ENCODE assay signal across 22 cellular contexts in the genomic region with DNA sequence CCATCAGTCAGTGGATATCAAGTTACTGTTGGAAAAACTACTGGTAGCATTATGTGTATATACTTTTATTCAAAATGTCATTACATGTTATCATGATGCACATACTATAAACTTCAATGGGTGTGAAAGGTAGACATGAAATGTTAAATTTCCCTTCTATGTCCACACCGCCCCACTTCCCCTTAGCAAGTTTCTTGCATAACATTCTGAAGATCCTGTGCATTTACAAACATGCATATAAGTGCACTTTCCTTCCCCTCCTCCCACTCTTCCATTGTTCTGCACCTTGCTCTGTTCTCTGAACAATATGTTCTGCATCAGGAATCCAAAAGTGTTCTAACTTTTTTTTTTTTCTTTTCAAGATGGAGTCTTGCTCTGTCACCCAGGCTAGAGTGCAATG. TPM values are rescaled to one million over a fixed set of nuclear protein-coding genes. Genes with fewer than 3 reads are reported as not detected.
DNase-seq lines count a peak whose midpoint lies in the region; ATAC-seq and TF ChIP-seq lines count a peak whose summit lies in the region.
"Had no signal": no experiment of that assay in that cellular context is flagged by ENCODE, and none has a peak within 500 bp of the region (broad histone marks: within the 10 kb centered on the region; RNA-seq: fewer than 3 reads in every experiment).

No MANE protein-coding gene starts in this region.

- no peaks in the 10 kb centered on the region for H3K27me3 ChIP-seq in lower lobe of right lung (ENCODE audit: low read depth)
- no peaks in the 10 kb centered on the region for H3K27me3 ChIP-seq in testis
- H3K27me3 ChIP-seq: breast epithelium, pancreas, uterus had no signal

- intact Hi-C loops in lower lobe of right lung (cut with DNase I): no loop called here
- intact Hi-C loops in testis (cut with DNase I; ENCODE audit: low total_unique reads): no loop called here

- H3K4me1 ChIP-seq in lower lobe of right lung (peaks cover 10% of the 10 kb centered on the region), testis (peaks cover 19% of the 10 kb centered on the region)
- H3K4me1 ChIP-seq: breast epithelium, pancreas, uterus had no signal

- H3K9me3 ChIP-seq in lower lobe of right lung (no peaks in the 10 kb centered on the region), testis (no peaks in the 10 kb centered on the region)
- H3K9me3 ChIP-seq: breast epithelium, heart right ventricle, pancreas, uterus had no signal

- TF ChIP-seq POLR2A in testis (IDR thresholded peaks at IDR 0.05): no peak

- no peaks in the 10 kb centered on the region for H3K36me3 ChIP-seq in lower lobe of right lung
- H3K36me3 ChIP-seq in testis (ENCODE audit: low read depth, missing control alignments): no peaks in the 10 kb centered on the region
- H3K36me3 ChIP-seq: breast epithelium, heart right ventricle, pancreas, uterus had no signal

- ATAC-seq in lower lobe of right lung: peak; percentile 14 to 50
- ATAC-seq in stimulated activated naive CD8-positive, alpha-beta T cell treated with anti-CD3 and anti-CD28 coated beads, Interleukin-15, Interleukin-2, amounts not matched to agents 100 U/mL and 50 U/mL, for 24 hours: no peak
- ATAC-seq: activated CD8-positive, alpha-beta T cell treated with anti-CD3 and anti-CD28 coated beads, Interleukin-2, amount 10 ng/mL, durations not matched to agents 7 days and 5 days; activated T-cell treated with anti-CD3 and anti-CD28 coated beads, Interleukin-2, amount 50 U/mL, for 72 hours; GM12878; Panc1 had no signal

- peak; percentile 84 for DNase-seq in SIG-M5 treated with dmso at 0.1 percent for 504 hours (lab: John Stamatoyannopoulos, UW; ENCODE audit: unreplicated experiment)
- DNase-seq in SIG-M5 (lab: John Stamatoyannopoulos, UW): no peak
- DNase-seq in SKM-1 treated with dmso at 0.1 percent for 144 hours (lab: John Stamatoyannopoulos, UW; ENCODE audit: unreplicated experiment): peak; percentile 85
- no peak for DNase-seq in lower lobe of right lung
- peak; percentile 9 for DNase-seq in testis
- DNase-seq in activated CD4-positive, alpha-beta T cell treated with anti-CD3 and anti-CD28 coated beads, Interleukin-2, amount 50 U/mL, for 48 hours: no peak
- no peak for DNase-seq in stimulated activated naive CD8-positive, alpha-beta T cell treated with anti-CD3 and anti-CD28 coated beads, Interleukin-15, Interleukin-2, amounts not matched to agents 100 U/mL and 50 U/mL, for 24 hours
- DNase-seq in HK-2 (ENCODE audit: unreplicated experiment): no peak
- DNase-seq: activated CD8-positive, alpha-beta T cell treated with anti-CD3 and anti-CD28 coated beads, Interleukin-2, amount 10 ng/mL, durations not matched to agents 7 days and 5 days; activated naive CD8-positive, alpha-beta T cell treated with anti-CD3 and anti-CD28 coated beads, Interleukin-2, amount 10 ng/mL, durations not matched to agents 7 days and 5 days; activated T-cell treated with anti-CD3 and anti-CD28 coated beads, Interleukin-2, amount 50 U/mL, for 72 hours; CD4-positive, alpha-beta memory T cell; heart right ventricle; NCI-H1694 treated with DMSO at 0.1 percent for 48 hours; NCI-H446 treated with DMSO at 0.1 percent for 48 hours; pancreas; stimulated activated naive CD4-positive, alpha-beta T cell; uterus had no signal

- 89 to 95% methylated on average over 1 of the region's 1 CpG for WGBS in testis, 2 donors

- H3K27ac ChIP-seq in lower lobe of right lung: peak overlapping the region; percentile 63
- H3K27ac ChIP-seq in testis: no peak overlapping the region
- H3K27ac ChIP-seq: breast epithelium, uterus had no signal

- H3K4me3 ChIP-seq in lower lobe of right lung (no peak overlapping the region), testis (no peak overlapping the region)
- H3K4me3 ChIP-seq: breast epithelium, GM12878, GM23338, pancreas, uterus had no signal

- TF ChIP-seq CTCF in lower lobe of right lung (IDR thresholded peaks at IDR 0.05) (no peak), testis (IDR thresholded peaks at IDR 0.05) (no peak)

RNA-seq across cellular contexts. Expression of a gene that starts 16.6 kb away (rescaled TPM):
- total RNA-seq in lower lobe of right lung (86.7 TPM), testis (100 to 1,000 TPM; 142 to 164 TPM)
- polyA plus RNA-seq in testis (ENCODE audit: insufficient read depth, low read depth, low replicate concordance): 83.5 TPM

Comparison
In these comparisons a context has a peak if more than half of its experiments do, and no peak if none do; other contexts are left out.
1. DNase-seq: peak in SIG-M5 treated with dmso at 0.1 percent for 504 hours (single experiment), SKM-1 treated with dmso at 0.1 percent for 144 hours (single experiment) and testis (single experiment); none in SIG-M5 (single experiment), lower lobe of right lung (single experiment), activated CD4-positive, alpha-beta T cell treated with anti-CD3 and anti-CD28 coated beads, Interleukin-2, amount 50 U/mL, for 48 hours (0 of 2), stimulated activated naive CD8-positive, alpha-beta T cell treated with anti-CD3 and anti-CD28 coated beads, Interleukin-15, Interleukin-2, amounts not matched to agents 100 U/mL and 50 U/mL, for 24 hours (single experiment) and HK-2 (single experiment).